Comparison of ENCODE assay signal across 9 cellular contexts in the genomic region with DNA sequence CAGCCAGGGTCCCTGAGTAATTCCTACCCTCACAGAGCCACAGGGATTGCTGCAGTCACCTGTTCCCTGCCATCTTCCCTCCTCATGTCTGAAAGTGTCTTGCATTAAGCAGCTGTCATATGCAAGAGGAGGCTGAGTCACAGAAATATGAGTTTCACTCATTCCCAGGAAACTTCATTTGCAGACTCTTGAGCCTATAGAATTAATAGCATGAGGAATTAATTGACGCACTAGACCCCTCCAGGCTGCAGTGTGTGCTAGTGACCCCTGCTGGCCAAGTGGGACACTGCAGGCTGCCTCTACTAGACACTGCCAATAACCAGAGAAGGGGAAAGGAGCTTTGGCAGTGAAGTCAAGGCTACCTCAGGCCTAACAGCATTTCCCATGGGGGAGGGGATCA. TPM values are rescaled to one million over a fixed set of nuclear protein-coding genes. Genes with fewer than 3 reads are reported as not detected.
DNase-seq lines count a peak whose midpoint lies in the region; ATAC-seq and TF ChIP-seq lines count a peak whose summit lies in the region.
"Had no signal": no experiment of that assay in that cellular context is flagged by ENCODE, and none has a peak within 500 bp of the region (broad histone marks: within the 10 kb centered on the region; RNA-seq: fewer than 3 reads in every experiment).

No MANE protein-coding gene starts in this region.

- H3K4me2 ChIP-seq in OCI-LY3 (ENCODE audit: low read length), result no peak overlapping the region
- no peak overlapping the region for H3K4me2 ChIP-seq in smooth muscle cell

- TF ChIP-seq CTCF in GM12873 (IDR thresholded peaks at IDR 0.05; ENCODE audit: insufficient read depth, low read depth, low read length, missing control alignments) (peak; percentile 86), OCI-LY3 (IDR thresholded peaks at IDR 0.05; ENCODE audit: low read depth, low read length) (peak; percentile 72), smooth muscle cell (IDR thresholded peaks at IDR 0.05; ENCODE audit: borderline replicate concordance, insufficient read depth, poor library complexity, severe bottlenecking) (peak; percentile 75)

- ATAC-seq in GM19455 (IDR thresholded peaks at IDR 0.05; ENCODE audit: unreplicated experiment), result no peak
- ATAC-seq in GM18519 (IDR thresholded peaks at IDR 0.05; ENCODE audit: low FRiP score, unreplicated experiment), result no peak

- H4K20me1 ChIP-seq in OCI-LY3 (ENCODE audit: insufficient read depth, low read length), result no peaks in the 10 kb centered on the region
- no peaks in the 10 kb centered on the region for H4K20me1 ChIP-seq in smooth muscle cell (ENCODE audit: low read depth)

- no peak overlapping the region for H3K9ac ChIP-seq in OCI-LY3 (ENCODE audit: low read length)
- no peak overlapping the region for H3K9ac ChIP-seq in smooth muscle cell (ENCODE audit: low read depth)

- H3K27me3 ChIP-seq in OCI-LY3 (ENCODE audit: low read depth, low read length) (no peaks in the 10 kb centered on the region), smooth muscle cell (ENCODE audit: low read depth) (no peaks in the 10 kb centered on the region)

- H3K79me2 ChIP-seq in OCI-LY3 (ENCODE audit: low read length) (no peaks in the 10 kb centered on the region), smooth muscle cell (ENCODE audit: low read depth) (no peaks in the 10 kb centered on the region)

- H3F3A ChIP-seq in smooth muscle cell (ENCODE audit: low read depth), result no peaks in the 10 kb centered on the region

- H3K36me3 ChIP-seq in OCI-LY3 (replicated peaks; ENCODE audit: low read depth, low read length), result no peaks in the 10 kb centered on the region
- H3K36me3 ChIP-seq in smooth muscle cell (ENCODE audit: low read depth), result no peaks in the 10 kb centered on the region

- no peak overlapping the region for H3K4me3 ChIP-seq in OCI-LY3 (ENCODE audit: low read length)
- no peak overlapping the region for H3K4me3 ChIP-seq in smooth muscle cell

- H3K4me1 ChIP-seq in OCI-LY3 (ENCODE audit: low read length), result no peaks in the 10 kb centered on the region
- H3K4me1 ChIP-seq in smooth muscle cell (ENCODE audit: low read depth), result no peaks in the 10 kb centered on the region

- DNase-seq in epithelial cell of prostate (ENCODE audit: low read depth, low spot score) (no peak), smooth muscle cell (lab: John Stamatoyannopoulos, UW; ENCODE audit: unreplicated experiment) (no peak), SIG-M5 (lab: John Stamatoyannopoulos, UW) (no peak)
- DNase-seq: immature natural killer cell had no signal

- no peaks in the 10 kb centered on the region for H3K9me3 ChIP-seq in OCI-LY3 (ENCODE audit: insufficient read depth, low read length)
- no peaks in the 10 kb centered on the region for H3K9me3 ChIP-seq in smooth muscle cell (replicated peaks; ENCODE audit: low read depth)

- H2AFZ ChIP-seq in OCI-LY3 (ENCODE audit: low read depth, low read length), result no peak overlapping the region
- H2AFZ ChIP-seq in smooth muscle cell (ENCODE audit: low read depth), result no peak overlapping the region

- WGBS in smooth muscle cell (ENCODE audit: low lambda C conversion rate), result 60% methylated on average over 1 of the region's 1 CpG

- H3K27ac ChIP-seq in OCI-LY3 (ENCODE audit: low read length) (no peak overlapping the region), epithelial cell of prostate (peak overlapping the region; percentile 11), smooth muscle cell (ENCODE audit: low read depth) (no peak overlapping the region)

RNA-seq across cellular contexts. Expression of a gene that starts 50.6 kb away (rescaled TPM):
- 0.40 TPM in 2 replicates for total RNA-seq in smooth muscle cell
- polyA plus RNA-seq in smooth muscle cell, result 0.26 TPM in 1 of 2 replicates, not detected in the other
- total RNA-seq: activated CD8-positive, alpha-beta memory T cell treated with anti-CD3 and anti-CD28 coated beads for 36 hours had no signal
- polyA plus RNA-seq: immature natural killer cell had no signal
